Comparison of ENCODE assay signal across 1 cellular context in the genomic region with DNA sequence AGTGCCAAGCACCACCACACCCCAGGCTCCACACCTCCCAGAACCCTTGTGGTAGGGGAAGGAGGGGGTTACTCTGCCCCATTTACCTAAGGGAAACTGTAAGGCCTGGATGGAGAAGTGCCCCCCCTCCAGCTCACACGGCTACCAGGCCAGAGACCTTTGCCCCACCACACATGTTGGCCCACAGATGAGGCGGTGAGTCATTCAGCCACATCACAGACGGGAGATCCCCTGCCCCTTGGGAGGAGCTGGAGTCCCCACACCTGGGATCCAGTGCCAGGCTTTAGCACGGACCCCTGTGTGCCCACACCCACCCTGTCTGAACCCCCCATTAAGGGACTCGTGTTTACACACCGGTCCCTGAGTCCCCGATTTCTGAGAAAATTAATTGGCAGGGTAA.
TF ChIP-seq lines count a peak whose summit lies in the region.

No MANE protein-coding gene starts in this region.

TF ChIP-seq in GM23338, 12 proteins besides CTCF, POLR2A, EP300 and RAD21 (continued from another document):
- TF ChIP-seq, protein P1, sequence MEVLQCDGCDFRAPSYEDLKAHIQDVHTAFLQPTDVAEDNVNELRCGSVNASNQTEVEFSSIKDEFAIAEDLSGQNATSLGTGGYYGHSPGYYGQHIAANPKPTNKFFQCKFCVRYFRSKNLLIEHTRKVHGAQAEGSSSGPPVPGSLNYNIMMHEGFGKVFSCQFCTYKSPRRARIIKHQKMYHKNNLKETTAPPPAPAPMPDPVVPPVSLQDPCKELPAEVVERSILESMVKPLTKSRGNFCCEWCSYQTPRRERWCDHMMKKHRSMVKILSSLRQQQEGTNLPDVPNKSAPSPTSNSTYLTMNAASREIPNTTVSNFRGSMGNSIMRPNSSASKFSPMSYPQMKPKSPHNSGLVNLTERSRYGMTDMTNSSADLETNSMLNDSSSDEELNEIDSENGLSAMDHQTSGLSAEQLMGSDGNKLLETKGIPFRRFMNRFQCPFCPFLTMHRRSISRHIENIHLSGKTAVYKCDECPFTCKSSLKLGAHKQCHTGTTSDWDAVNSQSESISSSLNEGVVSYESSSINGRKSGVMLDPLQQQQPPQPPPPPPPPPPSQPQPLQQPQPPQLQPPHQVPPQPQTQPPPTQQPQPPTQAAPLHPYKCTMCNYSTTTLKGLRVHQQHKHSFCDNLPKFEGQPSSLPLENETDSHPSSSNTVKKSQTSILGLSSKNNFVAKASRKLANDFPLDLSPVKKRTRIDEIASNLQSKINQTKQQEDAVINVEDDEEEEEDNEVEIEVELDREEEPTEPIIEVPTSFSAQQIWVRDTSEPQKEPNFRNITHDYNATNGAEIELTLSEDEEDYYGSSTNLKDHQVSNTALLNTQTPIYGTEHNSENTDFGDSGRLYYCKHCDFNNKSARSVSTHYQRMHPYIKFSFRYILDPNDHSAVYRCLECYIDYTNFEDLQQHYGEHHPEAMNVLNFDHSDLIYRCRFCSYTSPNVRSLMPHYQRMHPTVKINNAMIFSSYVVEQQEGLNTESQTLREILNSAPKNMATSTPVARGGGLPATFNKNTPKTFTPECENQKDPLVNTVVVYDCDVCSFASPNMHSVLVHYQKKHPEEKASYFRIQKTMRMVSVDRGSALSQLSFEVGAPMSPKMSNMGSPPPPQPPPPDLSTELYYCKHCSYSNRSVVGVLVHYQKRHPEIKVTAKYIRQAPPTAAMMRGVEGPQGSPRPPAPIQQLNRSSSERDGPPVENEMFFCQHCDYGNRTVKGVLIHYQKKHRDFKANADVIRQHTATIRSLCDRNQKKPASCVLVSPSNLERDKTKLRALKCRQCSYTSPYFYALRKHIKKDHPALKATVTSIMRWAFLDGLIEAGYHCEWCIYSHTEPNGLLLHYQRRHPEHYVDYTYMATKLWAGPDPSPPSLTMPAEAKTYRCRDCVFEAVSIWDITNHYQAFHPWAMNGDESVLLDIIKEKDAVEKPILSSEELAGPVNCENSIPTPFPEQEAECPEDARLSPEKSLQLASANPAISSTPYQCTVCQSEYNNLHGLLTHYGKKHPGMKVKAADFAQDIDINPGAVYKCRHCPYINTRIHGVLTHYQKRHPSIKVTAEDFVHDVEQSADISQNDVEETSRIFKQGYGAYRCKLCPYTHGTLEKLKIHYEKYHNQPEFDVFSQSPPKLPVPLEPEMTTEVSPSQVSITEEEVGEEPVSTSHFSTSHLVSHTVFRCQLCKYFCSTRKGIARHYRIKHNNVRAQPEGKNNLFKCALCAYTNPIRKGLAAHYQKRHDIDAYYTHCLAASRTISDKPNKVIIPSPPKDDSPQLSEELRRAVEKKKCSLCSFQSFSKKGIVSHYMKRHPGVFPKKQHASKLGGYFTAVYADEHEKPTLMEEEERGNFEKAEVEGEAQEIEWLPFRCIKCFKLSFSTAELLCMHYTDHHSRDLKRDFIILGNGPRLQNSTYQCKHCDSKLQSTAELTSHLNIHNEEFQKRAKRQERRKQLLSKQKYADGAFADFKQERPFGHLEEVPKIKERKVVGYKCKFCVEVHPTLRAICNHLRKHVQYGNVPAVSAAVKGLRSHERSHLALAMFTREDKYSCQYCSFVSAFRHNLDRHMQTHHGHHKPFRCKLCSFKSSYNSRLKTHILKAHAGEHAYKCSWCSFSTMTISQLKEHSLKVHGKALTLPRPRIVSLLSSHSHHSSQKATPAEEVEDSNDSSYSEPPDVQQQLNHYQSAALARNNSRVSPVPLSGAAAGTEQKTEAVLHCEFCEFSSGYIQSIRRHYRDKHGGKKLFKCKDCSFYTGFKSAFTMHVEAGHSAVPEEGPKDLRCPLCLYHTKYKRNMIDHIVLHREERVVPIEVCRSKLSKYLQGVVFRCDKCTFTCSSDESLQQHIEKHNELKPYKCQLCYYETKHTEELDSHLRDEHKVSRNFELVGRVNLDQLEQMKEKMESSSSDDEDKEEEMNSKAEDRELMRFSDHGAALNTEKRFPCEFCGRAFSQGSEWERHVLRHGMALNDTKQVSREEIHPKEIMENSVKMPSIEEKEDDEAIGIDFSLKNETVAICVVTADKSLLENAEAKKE (CRISPR knock-in tag; IDR thresholded peaks at IDR 0.05): no peak
- TF ChIP-seq NANOG (IDR thresholded peaks at IDR 0.05; ENCODE audit: borderline replicate concordance): no peak
- no peak for TF ChIP-seq EZH2phosphoT487 (IDR thresholded peaks at IDR 0.05; ENCODE audit: unreplicated experiment)
- no peak for TF ChIP-seq ZNF114 (CRISPR knock-in tag; IDR thresholded peaks at IDR 0.05)
